ENCODE assay signal across 10 cellular contexts in genomic region chr5:93874080-93874479, GRCh38.
DNase-seq lines count a peak whose midpoint lies in the region; ATAC-seq and TF ChIP-seq lines count a peak whose summit lies in the region.
"Had no signal": no experiment of that assay in that cellular context is flagged by ENCODE, and none has a peak within 500 bp of the region (broad histone marks: within the 10 kb centered on the region; RNA-seq: fewer than 3 reads in every experiment).

No MANE protein-coding gene starts in this region.

- DNase-seq in NCI-H69 (lab: John Stamatoyannopoulos, UW) (peak; percentile 85), lung microvascular endothelial cell (ENCODE audit: low read depth in 2 of 2) (peak; percentile 71 to 74), T-helper 17 cell (no peak), esophagus muscularis mucosa (ENCODE audit: extremely low spot score) (no peak)
- no peak for DNase-seq in stimulated activated CD4-positive, alpha-beta T cell treated with anti-CD3 and anti-CD28 coated beads, Interleukin-12 subunit alpha, Interleukin-12 subunit beta, amount 100 ng/mL, for 4 hours
- DNase-seq: effector CD4-positive, alpha-beta T cell; NCI-H187 had no signal

- no peaks in the 10 kb centered on the region for H3K9me3 ChIP-seq in T-helper 17 cell (ENCODE audit: control insufficient read depth, low read length, poor library complexity, severe bottlenecking)
- H3K9me3 ChIP-seq in esophagus muscularis mucosa, result no peaks in the 10 kb centered on the region

- ATAC-seq in GM18909 (IDR thresholded peaks at IDR 0.05; ENCODE audit: poor library complexity, unreplicated experiment), result peak; percentile 70
- ATAC-seq in HG02610 (IDR thresholded peaks at IDR 0.05; ENCODE audit: unreplicated experiment), result peak; percentile 97
- no peak for ATAC-seq in GM21576 (IDR thresholded peaks at IDR 0.05; ENCODE audit: unreplicated experiment)
- ATAC-seq in T-helper 17 cell, result no peak

- no peaks in the 10 kb centered on the region for H3K36me3 ChIP-seq in esophagus muscularis mucosa

- H3K4me3 Mint-ChIP-seq in T-helper 17 cell, result no peak overlapping the region

- H3K4me3 ChIP-seq in esophagus muscularis mucosa, result no peak overlapping the region

- no peaks in the 10 kb centered on the region for H3K27me3 ChIP-seq in esophagus muscularis mucosa

- no peak for TF ChIP-seq POLR2A in esophagus muscularis mucosa (IDR thresholded peaks at IDR 0.05; ENCODE audit: low read depth)

- H3K27ac ChIP-seq in esophagus muscularis mucosa (replicated peaks in 1 of 4), result no peak overlapping the region

- H3K4me1 ChIP-seq in esophagus muscularis mucosa, result peaks cover 0 to 6% (median 0%) of the 10 kb centered on the region in 4 donors

- H3K4me1 Mint-ChIP-seq in T-helper 17 cell, result peaks cover 2% of the 10 kb centered on the region

- peaks cover 8% of the 10 kb centered on the region for H3K36me3 Mint-ChIP-seq in T-helper 17 cell (ENCODE audit: low read depth)

- no peak overlapping the region for H3K27ac Mint-ChIP-seq in T-helper 17 cell

- H3K27me3 Mint-ChIP-seq in T-helper 17 cell, result no peaks in the 10 kb centered on the region

- intact Hi-C loops in esophagus muscularis mucosa (cut with DNase I), result no loop called here

- TF ChIP-seq CTCF in esophagus muscularis mucosa (IDR thresholded peaks at IDR 0.05), result no peak

- TF ChIP-seq EP300 in esophagus muscularis mucosa (IDR thresholded peaks at IDR 0.05), result no peak

- 61% methylated on average over 1 of the region's 1 CpG for WGBS in esophagus muscularis mucosa

Comparison
In these comparisons a context has a peak if more than half of its experiments do, and no peak if none do; other contexts are left out.
1. ATAC-seq: peak in GM18909 (single experiment) and HG02610 (single experiment); none in GM21576 (single experiment) and T-helper 17 cell (single experiment).
2. DNase-seq: peak in NCI-H69 (single experiment) and lung microvascular endothelial cell (2 of 2); none in T-helper 17 cell (0 of 3), esophagus muscularis mucosa (single experiment) and stimulated activated CD4-positive, alpha-beta T cell treated with anti-CD3 and anti-CD28 coated beads, Interleukin-12 subunit alpha, Interleukin-12 subunit beta, amount 100 ng/mL, for 4 hours (single experiment).